Comparison of ENCODE assay signal across 2 cellular contexts in the genomic region with DNA sequence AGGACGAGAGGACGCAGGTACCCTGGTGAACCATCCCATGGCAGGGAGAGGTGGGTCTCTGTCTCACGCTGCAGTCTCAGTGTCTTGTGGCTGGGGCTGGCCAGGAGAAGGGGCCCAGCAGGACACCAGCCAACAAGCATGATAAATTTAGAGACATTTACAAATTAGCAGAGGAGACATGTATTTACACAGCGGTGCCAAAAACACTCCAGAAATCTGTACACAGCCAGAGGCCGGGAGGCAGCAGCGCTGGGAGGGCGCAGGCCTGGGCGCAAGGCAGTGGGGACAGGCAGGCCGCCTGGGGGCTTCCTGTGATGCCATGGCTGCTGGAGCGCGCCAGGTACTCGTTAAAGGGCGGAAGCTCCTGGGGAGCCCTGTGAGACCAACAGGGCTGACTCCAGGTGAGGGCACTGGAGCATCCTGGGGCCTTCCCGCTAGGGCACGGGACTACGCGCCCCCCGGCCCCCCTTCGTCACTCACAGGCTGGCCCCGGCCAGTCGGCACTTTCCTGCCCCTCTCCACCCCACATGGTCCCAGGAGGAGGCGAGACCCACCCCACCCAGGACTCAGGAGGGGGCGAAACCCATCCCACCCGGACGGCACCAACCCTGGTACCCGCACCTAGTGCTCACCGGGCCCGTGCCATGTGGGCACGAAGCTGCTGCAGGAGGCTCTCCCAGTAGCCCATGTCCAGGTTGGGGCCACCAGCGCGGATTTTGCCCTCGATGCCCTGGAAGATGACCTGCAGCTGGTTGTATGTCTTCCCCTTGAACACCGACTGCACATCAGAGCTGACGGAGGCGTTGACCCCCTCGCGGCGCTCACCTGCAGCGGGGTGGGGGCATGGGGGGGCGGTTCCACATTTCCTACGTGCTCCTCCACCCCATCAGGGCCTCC.
TF ChIP-seq lines count a peak whose summit lies in the region.

No MANE protein-coding gene starts in this region.

TF ChIP-seq in GM23338, 12 proteins besides CTCF, POLR2A, EP300 and RAD21:
- TF ChIP-seq JUNB (IDR thresholded peaks at IDR 0.05; ENCODE audit: unreplicated experiment) (no peak), ZNF114 (CRISPR knock-in tag; IDR thresholded peaks at IDR 0.05) (no peak)
- TF ChIP-seq, protein P1, sequence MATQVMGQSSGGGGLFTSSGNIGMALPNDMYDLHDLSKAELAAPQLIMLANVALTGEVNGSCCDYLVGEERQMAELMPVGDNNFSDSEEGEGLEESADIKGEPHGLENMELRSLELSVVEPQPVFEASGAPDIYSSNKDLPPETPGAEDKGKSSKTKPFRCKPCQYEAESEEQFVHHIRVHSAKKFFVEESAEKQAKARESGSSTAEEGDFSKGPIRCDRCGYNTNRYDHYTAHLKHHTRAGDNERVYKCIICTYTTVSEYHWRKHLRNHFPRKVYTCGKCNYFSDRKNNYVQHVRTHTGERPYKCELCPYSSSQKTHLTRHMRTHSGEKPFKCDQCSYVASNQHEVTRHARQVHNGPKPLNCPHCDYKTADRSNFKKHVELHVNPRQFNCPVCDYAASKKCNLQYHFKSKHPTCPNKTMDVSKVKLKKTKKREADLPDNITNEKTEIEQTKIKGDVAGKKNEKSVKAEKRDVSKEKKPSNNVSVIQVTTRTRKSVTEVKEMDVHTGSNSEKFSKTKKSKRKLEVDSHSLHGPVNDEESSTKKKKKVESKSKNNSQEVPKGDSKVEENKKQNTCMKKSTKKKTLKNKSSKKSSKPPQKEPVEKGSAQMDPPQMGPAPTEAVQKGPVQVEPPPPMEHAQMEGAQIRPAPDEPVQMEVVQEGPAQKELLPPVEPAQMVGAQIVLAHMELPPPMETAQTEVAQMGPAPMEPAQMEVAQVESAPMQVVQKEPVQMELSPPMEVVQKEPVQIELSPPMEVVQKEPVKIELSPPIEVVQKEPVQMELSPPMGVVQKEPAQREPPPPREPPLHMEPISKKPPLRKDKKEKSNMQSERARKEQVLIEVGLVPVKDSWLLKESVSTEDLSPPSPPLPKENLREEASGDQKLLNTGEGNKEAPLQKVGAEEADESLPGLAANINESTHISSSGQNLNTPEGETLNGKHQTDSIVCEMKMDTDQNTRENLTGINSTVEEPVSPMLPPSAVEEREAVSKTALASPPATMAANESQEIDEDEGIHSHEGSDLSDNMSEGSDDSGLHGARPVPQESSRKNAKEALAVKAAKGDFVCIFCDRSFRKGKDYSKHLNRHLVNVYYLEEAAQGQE (IDR thresholded peaks at IDR 0.05; ENCODE audit: unreplicated experiment) = no peak
- TF ChIP-seq, protein P2, sequence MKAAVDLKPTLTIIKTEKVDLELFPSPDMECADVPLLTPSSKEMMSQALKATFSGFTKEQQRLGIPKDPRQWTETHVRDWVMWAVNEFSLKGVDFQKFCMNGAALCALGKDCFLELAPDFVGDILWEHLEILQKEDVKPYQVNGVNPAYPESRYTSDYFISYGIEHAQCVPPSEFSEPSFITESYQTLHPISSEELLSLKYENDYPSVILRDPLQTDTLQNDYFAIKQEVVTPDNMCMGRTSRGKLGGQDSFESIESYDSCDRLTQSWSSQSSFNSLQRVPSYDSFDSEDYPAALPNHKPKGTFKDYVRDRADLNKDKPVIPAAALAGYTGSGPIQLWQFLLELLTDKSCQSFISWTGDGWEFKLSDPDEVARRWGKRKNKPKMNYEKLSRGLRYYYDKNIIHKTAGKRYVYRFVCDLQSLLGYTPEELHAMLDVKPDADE (IDR thresholded peaks at IDR 0.05) = no peak
TF ChIP-seq in GM23338: peak in this region for 0.

TF ChIP-seq in WTC11, 78 proteins besides CTCF, POLR2A, EP300 and RAD21:
- TF ChIP-seq PRRX2 (CRISPR knock-in tag; IDR thresholded peaks at IDR 0.05) = no peak
- TF ChIP-seq, protein P3, sequence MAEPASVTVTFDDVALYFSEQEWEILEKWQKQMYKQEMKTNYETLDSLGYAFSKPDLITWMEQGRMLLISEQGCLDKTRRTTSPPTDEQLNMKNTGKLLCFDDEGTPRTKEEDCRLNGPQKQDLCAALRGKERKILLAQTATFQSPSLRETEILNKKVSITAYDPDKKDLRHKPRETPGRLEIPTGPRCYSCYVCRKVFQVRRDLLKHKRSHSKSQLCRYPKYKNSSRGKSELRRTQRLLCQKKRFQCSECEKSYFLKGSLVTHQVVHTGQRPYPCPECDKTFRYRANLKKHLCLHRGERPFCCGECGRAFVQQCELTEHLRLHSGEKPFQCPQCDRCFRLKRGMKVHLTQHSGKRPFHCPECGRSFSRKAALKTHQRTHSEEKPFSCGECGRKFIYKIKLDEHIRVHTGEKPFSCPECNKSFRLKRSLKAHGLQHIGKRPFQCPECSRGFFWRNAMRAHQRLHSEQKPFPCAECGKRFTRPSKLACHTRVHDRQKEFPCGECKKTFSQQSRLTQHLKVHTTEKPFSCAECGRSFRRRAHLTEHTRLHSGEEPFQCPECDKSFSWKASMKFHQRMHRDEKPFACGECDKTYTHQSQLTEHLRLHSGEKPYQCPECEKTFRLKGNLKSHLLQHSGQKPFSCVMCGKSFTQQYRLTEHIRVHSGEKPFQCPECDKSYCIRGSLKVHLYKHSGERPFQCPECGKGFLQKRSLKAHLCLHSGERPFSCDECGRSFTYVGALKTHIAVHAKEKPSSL (CRISPR knock-in tag; conservative IDR thresholded peaks at IDR 0.05) = no peak
- no peak for TF ChIP-seq NR1H2 (CRISPR knock-in tag; IDR thresholded peaks at IDR 0.05)
- TF ChIP-seq, protein P4, sequence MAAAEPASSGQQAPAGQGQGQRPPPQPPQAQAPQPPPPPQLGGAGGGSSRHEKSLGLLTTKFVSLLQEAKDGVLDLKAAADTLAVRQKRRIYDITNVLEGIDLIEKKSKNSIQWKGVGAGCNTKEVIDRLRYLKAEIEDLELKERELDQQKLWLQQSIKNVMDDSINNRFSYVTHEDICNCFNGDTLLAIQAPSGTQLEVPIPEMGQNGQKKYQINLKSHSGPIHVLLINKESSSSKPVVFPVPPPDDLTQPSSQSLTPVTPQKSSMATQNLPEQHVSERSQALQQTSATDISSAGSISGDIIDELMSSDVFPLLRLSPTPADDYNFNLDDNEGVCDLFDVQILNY (CRISPR knock-in tag; IDR thresholded peaks at IDR 0.05) = no peak
- TF ChIP-seq, protein P5, sequence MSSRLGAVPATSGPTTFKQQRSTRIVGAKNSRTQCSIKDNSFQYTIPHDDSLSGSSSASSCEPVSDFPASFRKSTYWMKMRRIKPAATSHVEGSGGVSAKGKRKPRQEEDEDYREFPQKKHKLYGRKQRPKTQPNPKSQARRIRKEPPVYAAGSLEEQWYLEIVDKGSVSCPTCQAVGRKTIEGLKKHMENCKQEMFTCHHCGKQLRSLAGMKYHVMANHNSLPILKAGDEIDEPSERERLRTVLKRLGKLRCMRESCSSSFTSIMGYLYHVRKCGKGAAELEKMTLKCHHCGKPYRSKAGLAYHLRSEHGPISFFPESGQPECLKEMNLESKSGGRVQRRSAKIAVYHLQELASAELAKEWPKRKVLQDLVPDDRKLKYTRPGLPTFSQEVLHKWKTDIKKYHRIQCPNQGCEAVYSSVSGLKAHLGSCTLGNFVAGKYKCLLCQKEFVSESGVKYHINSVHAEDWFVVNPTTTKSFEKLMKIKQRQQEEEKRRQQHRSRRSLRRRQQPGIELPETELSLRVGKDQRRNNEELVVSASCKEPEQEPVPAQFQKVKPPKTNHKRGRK (CRISPR knock-in tag; IDR thresholded peaks at IDR 0.05; ENCODE audit: borderline replicate concordance) = no peak
- no peak for TF ChIP-seq GTF2I (CRISPR knock-in tag; conservative IDR thresholded peaks at IDR 0.05)
- TF ChIP-seq, protein P6, sequence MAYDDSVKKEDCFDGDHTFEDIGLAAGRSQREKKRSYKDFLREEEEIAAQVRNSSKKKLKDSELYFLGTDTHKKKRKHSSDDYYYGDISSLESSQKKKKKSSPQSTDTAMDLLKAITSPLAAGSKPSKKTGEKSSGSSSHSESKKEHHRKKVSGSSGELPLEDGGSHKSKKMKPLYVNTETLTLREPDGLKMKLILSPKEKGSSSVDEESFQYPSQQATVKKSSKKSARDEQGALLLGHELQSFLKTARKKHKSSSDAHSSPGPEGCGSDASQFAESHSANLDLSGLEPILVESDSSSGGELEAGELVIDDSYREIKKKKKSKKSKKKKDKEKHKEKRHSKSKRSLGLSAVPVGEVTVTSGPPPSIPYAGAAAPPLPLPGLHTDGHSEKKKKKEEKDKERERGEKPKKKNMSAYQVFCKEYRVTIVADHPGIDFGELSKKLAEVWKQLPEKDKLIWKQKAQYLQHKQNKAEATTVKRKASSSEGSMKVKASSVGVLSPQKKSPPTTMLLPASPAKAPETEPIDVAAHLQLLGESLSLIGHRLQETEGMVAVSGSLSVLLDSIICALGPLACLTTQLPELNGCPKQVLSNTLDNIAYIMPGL (CRISPR knock-in tag; IDR thresholded peaks at IDR 0.05) = no peak
- TF ChIP-seq, protein P7, sequence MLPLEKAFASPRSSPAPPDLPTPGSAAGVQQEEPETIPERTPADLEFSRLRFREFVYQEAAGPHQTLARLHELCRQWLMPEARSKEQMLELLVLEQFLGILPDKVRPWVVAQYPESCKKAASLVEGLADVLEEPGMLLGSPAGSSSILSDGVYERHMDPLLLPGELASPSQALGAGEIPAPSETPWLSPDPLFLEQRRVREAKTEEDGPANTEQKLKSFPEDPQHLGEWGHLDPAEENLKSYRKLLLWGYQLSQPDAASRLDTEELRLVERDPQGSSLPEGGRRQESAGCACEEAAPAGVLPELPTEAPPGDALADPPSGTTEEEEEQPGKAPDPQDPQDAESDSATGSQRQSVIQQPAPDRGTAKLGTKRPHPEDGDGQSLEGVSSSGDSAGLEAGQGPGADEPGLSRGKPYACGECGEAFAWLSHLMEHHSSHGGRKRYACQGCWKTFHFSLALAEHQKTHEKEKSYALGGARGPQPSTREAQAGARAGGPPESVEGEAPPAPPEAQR (CRISPR knock-in tag; IDR thresholded peaks at IDR 0.05) = no peak
- TF ChIP-seq FOXJ3 (CRISPR knock-in tag; IDR thresholded peaks at IDR 0.05; ENCODE audit: borderline replicate concordance) = no peak
- TF ChIP-seq ELF4 (CRISPR knock-in tag; IDR thresholded peaks at IDR 0.05; ENCODE audit: low read depth) = no peak
- TF ChIP-seq, protein P8, sequence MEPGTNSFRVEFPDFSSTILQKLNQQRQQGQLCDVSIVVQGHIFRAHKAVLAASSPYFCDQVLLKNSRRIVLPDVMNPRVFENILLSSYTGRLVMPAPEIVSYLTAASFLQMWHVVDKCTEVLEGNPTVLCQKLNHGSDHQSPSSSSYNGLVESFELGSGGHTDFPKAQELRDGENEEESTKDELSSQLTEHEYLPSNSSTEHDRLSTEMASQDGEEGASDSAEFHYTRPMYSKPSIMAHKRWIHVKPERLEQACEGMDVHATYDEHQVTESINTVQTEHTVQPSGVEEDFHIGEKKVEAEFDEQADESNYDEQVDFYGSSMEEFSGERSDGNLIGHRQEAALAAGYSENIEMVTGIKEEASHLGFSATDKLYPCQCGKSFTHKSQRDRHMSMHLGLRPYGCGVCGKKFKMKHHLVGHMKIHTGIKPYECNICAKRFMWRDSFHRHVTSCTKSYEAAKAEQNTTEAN (CRISPR knock-in tag; IDR thresholded peaks at IDR 0.05) = no peak
- TF ChIP-seq MXD4 (CRISPR knock-in tag; IDR thresholded peaks at IDR 0.05; ENCODE audit: borderline replicate concordance) = no peak
- TF ChIP-seq, protein P9, sequence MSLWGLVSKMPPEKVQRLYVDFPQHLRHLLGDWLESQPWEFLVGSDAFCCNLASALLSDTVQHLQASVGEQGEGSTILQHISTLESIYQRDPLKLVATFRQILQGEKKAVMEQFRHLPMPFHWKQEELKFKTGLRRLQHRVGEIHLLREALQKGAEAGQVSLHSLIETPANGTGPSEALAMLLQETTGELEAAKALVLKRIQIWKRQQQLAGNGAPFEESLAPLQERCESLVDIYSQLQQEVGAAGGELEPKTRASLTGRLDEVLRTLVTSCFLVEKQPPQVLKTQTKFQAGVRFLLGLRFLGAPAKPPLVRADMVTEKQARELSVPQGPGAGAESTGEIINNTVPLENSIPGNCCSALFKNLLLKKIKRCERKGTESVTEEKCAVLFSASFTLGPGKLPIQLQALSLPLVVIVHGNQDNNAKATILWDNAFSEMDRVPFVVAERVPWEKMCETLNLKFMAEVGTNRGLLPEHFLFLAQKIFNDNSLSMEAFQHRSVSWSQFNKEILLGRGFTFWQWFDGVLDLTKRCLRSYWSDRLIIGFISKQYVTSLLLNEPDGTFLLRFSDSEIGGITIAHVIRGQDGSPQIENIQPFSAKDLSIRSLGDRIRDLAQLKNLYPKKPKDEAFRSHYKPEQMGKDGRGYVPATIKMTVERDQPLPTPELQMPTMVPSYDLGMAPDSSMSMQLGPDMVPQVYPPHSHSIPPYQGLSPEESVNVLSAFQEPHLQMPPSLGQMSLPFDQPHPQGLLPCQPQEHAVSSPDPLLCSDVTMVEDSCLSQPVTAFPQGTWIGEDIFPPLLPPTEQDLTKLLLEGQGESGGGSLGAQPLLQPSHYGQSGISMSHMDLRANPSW (CRISPR knock-in tag; conservative IDR thresholded peaks at IDR 0.05; ENCODE audit: low read depth) = no peak
- TF ChIP-seq TEAD4 (CRISPR knock-in tag; IDR thresholded peaks at IDR 0.05) = no peak
- TF ChIP-seq, protein P10, sequence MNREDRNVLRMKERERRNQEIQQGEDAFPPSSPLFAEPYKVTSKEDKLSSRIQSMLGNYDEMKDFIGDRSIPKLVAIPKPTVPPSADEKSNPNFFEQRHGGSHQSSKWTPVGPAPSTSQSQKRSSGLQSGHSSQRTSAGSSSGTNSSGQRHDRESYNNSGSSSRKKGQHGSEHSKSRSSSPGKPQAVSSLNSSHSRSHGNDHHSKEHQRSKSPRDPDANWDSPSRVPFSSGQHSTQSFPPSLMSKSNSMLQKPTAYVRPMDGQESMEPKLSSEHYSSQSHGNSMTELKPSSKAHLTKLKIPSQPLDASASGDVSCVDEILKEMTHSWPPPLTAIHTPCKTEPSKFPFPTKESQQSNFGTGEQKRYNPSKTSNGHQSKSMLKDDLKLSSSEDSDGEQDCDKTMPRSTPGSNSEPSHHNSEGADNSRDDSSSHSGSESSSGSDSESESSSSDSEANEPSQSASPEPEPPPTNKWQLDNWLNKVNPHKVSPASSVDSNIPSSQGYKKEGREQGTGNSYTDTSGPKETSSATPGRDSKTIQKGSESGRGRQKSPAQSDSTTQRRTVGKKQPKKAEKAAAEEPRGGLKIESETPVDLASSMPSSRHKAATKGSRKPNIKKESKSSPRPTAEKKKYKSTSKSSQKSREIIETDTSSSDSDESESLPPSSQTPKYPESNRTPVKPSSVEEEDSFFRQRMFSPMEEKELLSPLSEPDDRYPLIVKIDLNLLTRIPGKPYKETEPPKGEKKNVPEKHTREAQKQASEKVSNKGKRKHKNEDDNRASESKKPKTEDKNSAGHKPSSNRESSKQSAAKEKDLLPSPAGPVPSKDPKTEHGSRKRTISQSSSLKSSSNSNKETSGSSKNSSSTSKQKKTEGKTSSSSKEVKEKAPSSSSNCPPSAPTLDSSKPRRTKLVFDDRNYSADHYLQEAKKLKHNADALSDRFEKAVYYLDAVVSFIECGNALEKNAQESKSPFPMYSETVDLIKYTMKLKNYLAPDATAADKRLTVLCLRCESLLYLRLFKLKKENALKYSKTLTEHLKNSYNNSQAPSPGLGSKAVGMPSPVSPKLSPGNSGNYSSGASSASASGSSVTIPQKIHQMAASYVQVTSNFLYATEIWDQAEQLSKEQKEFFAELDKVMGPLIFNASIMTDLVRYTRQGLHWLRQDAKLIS (CRISPR knock-in tag; IDR thresholded peaks at IDR 0.05; ENCODE audit: borderline replicate concordance) = no peak
- TF ChIP-seq ZNF219 (CRISPR knock-in tag; IDR thresholded peaks at IDR 0.05; ENCODE audit: borderline replicate concordance) = no peak
- TF ChIP-seq, protein P11, sequence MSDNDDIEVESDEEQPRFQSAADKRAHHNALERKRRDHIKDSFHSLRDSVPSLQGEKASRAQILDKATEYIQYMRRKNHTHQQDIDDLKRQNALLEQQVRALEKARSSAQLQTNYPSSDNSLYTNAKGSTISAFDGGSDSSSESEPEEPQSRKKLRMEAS (CRISPR knock-in tag; IDR thresholded peaks at IDR 0.05) = no peak
